ENCODE assay signal across 20 cellular contexts in genomic region chr9:28770827-28771226, GRCh38.
"Had no signal": no experiment of that assay in that cellular context is flagged by ENCODE, and none has a peak within 500 bp of the region (broad histone marks: within the 10 kb centered on the region; RNA-seq: fewer than 3 reads in every experiment).

No MANE protein-coding gene starts in this region.

- H3K4me1 ChIP-seq: foreskin keratinocyte, left lung, lower lobe of right lung, neural progenitor cell, stomach, transverse colon had no signal

- H3K27ac ChIP-seq: foreskin keratinocyte, left lung, lower lobe of right lung, neural progenitor cell, ovary, stomach, thoracic aorta, transverse colon had no signal

- H3K36me3 ChIP-seq: left lung, lower lobe of right lung, neural progenitor cell, ovary, stomach, thoracic aorta, transverse colon had no signal

- H3K4me3 ChIP-seq: left lung, lower lobe of right lung, neural progenitor cell, ovary, stomach, thoracic aorta, transverse colon had no signal

- DNase-seq: effector CD4-positive, alpha-beta T cell; endodermal cell; erythroblast; foreskin keratinocyte; immature natural killer cell; left lung; lower lobe of right lung; midbrain; nucleus accumbens; ovary; right cardiac atrium; small intestine; stimulated activated CD4-positive, alpha-beta T cell treated with anti-CD3 and anti-CD28 coated beads, Interleukin-12 subunit alpha, Interleukin-12 subunit beta, amount 100 ng/mL, for 4 hours; stimulated activated naive CD4-positive, alpha-beta T cell; stomach; substantia nigra; transverse colon had no signal

- H3K9me3 ChIP-seq: left lung, lower lobe of right lung, ovary, stomach, thoracic aorta, transverse colon had no signal

- ATAC-seq: foreskin keratinocyte; left lung; lower lobe of right lung; natural killer cell treated with Interleukin-12 subunit alpha and Interleukin-12 subunit beta and Interleukin-15 and Interleukin-18, amount 100 ng/mL, for 72 hours; right cardiac atrium had no signal
